26 cellular contexts compared by ENCODE assay signal in the genomic region with DNA sequence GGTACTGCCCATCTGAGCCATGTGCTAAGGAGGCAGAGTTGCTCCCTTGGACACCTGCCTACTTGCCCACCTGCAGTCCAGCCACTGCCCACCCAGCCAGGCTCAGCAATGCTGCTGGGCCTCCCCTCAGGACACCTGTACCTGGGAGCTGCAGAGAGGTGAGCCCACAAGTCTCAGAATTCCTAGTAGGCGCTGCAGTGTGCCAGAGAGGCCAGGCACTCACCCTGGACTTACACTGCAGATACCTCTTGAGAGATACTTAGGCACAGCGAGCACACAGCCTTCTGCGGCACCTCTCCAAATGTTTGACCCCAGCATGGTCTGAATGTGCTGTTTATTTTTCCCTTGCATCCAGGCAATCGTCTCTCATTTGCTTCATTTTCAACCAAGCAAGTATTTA.
"Had no signal": no experiment of that assay in that cellular context is flagged by ENCODE, and none has a peak within 500 bp of the region (broad histone marks: within the 10 kb centered on the region; RNA-seq: fewer than 3 reads in every experiment).

No MANE protein-coding gene starts in this region.

- DNase-seq: dermis blood vessel endothelial cell; effector CD8-positive, alpha-beta T cell; effector memory CD8-positive, alpha-beta T cell; endodermal cell; erythroblast; esophagus squamous epithelium; foreskin fibroblast; foreskin melanocyte; heart left ventricle; hypothalamus; immature natural killer cell; islet precursor cell; kidney; kidney glomerular epithelial cell; left cardiac atrium; left lung; left ventricle myocardium superior; lower lobe of right lung; mesenchymal stem cell; mucosa of descending colon had no signal

- H3K27ac Mint-ChIP-seq: effector memory CD8-positive, alpha-beta T cell; endodermal cell; immature natural killer cell; mesothelial cell of epicardium had no signal

- H3K9me3 Mint-ChIP-seq: effector memory CD8-positive, alpha-beta T cell; endodermal cell; immature natural killer cell; mesothelial cell of epicardium had no signal

- H3K4me1 Mint-ChIP-seq: endodermal cell, immature natural killer cell had no signal

- H3K4me3 Mint-ChIP-seq: effector memory CD8-positive, alpha-beta T cell; endodermal cell; immature natural killer cell; mesothelial cell of epicardium had no signal

- H3K27ac ChIP-seq: coronary artery, epithelial cell of prostate, esophagus squamous epithelium, gastroesophageal sphincter, heart left ventricle, hepatocyte, left lung, lower lobe of right lung had no signal

- ATAC-seq: effector memory CD8-positive, alpha-beta T cell; esophagus mucosa; gastroesophageal sphincter; heart left ventricle; left cardiac atrium; left lung; left ventricle myocardium superior; lower lobe of right lung; mucosa of descending colon had no signal

- H3K9me3 ChIP-seq: esophagus squamous epithelium, gastroesophageal sphincter, heart left ventricle, left lung, lower lobe of right lung, mucosa of descending colon had no signal

- H3K27me3 ChIP-seq: heart left ventricle, hepatocyte, left lung had no signal

- H3K4me3 ChIP-seq: coronary artery, esophagus squamous epithelium, gastroesophageal sphincter, heart left ventricle, hepatocyte, left lung, lower lobe of right lung, mucosa of descending colon had no signal

- H3K4me1 ChIP-seq: gastroesophageal sphincter, left lung, lower lobe of right lung had no signal

- H3K36me3 Mint-ChIP-seq: immature natural killer cell, mesothelial cell of epicardium had no signal

- H3K36me3 ChIP-seq: esophagus squamous epithelium, gastroesophageal sphincter, heart left ventricle, left lung, lower lobe of right lung had no signal
